In genomic region chr20:189611-190010, GRCh38 we compare ENCODE assay signal across 3 cellular contexts.
"Had no signal": no experiment of that assay in that cellular context is flagged by ENCODE, and none has a peak within 500 bp of the region (broad histone marks: within the 10 kb centered on the region; RNA-seq: fewer than 3 reads in every experiment).

Gene DEFB128 (minus strand): TSS chr20:189711. CDS start chr20:189623, 88 bp downstream.

- DNase-seq: GDM1, GF-D8 had no signal

- H3K4me3 ChIP-seq: GM12878 had no signal

- ATAC-seq: GM12878 had no signal
